Comparison of ENCODE assay signal across 9 cellular contexts in genomic region chr1:198598796-198599321, GRCh38. TPM values are rescaled to one million over a fixed set of nuclear protein-coding genes. Genes with fewer than 3 reads are reported as not detected.
DNase-seq lines count a peak whose midpoint lies in the region; ATAC-seq and TF ChIP-seq lines count a peak whose summit lies in the region.
"Had no signal": no experiment of that assay in that cellular context is flagged by ENCODE, and none has a peak within 500 bp of the region (broad histone marks: within the 10 kb centered on the region; RNA-seq: fewer than 3 reads in every experiment).

No MANE protein-coding gene starts in this region.

- CTCF ChIA-PET in T-cell (lab: Charles Lee) = interaction anchor here (0.5 to 1.0 kb wide), 3 partner anchors 75 to 733 kb away, joined by 3 to 4 read pairs (median 3); no protein-coding TSS in a partner anchor

- H3K4me1 ChIP-seq in BLaER1 = peaks cover 49% of the 10 kb centered on the region

- no peak overlapping the region for H3K4me3 ChIP-seq in BLaER1

- H3K36me3 Mint-ChIP-seq in T-cell = peaks cover 6% of the 10 kb centered on the region

- H3K4me3 Mint-ChIP-seq in T-cell = peak overlapping the region; percentile 21 to 57 (median 48)

- peak overlapping the region; percentile 42; the same call in 1 of the 2 replicates for H3K9ac ChIP-seq in BLaER1

- peak overlapping the region; percentile 80 for H3K27ac ChIP-seq in BLaER1

- ATAC-seq in GM19035 (IDR thresholded peaks at IDR 0.05; ENCODE audit: unreplicated experiment) = peak; percentile 76
- peak; percentile 68 for ATAC-seq in HG03097 (IDR thresholded peaks at IDR 0.05; ENCODE audit: low FRiP score, unreplicated experiment)
- ATAC-seq in T-cell (replicated peaks in 1 of 4) = peak; percentile 40 to 68 (median 52)
- no peak for ATAC-seq in SK-N-SH treated with all-trans-retinoic acid at 6 μM for 48 hours

- peaks cover 85 to 91% (median 88%) of the 10 kb centered on the region in 3 donors for H3K4me1 Mint-ChIP-seq in T-cell

- peaks cover 0 to 12% (median 0%) of the 10 kb centered on the region in 3 donors for H3K9me3 Mint-ChIP-seq in T-cell

- no peaks in the 10 kb centered on the region for H3K27me3 Mint-ChIP-seq in T-cell

- DNase-seq in T-cell (no peak), pons (ENCODE audit: low spot score) (no peak), mesenteric fat pad (ENCODE audit: low spot score) (no peak), UCSD-AML1 (lab: John Stamatoyannopoulos, UW; ENCODE audit: unreplicated experiment) (no peak)

- no peaks in the 10 kb centered on the region for H3K27me3 ChIP-seq in BLaER1

- no peaks in the 10 kb centered on the region for H3K36me3 ChIP-seq in BLaER1

- H3K9me3 ChIP-seq in BLaER1 = peaks cover 8% of the 10 kb centered on the region; the same call in 1 of the 2 replicates

- H3K27ac Mint-ChIP-seq in T-cell = peak overlapping the region; percentile 95 to 98

- no peaks in the 10 kb centered on the region for H4K20me1 ChIP-seq in BLaER1

- POLR2A ChIA-PET in T-cell (lab: Charles Lee) = interaction anchor here in 1 of 2 donors (0.5 to 0.6 kb wide), 2 partner anchors 200 to 1939 kb away, joined by 3 read pairs; no protein-coding TSS in a partner anchor

- peak overlapping the region; percentile 71 for H3K4me2 ChIP-seq in BLaER1

TF ChIP-seq in SK-N-SH treated with all-trans-retinoic acid at 6 μM for 48 hours, 23 proteins besides CTCF, POLR2A, EP300 and RAD21:
- TF ChIP-seq GLIS3 (CRISPR knock-in tag; IDR thresholded peaks at IDR 0.05) = no peak
- no peak for TF ChIP-seq ZFP3 (CRISPR knock-in tag; IDR thresholded peaks at IDR 0.05)
- TF ChIP-seq ISL1 (CRISPR knock-in tag; IDR thresholded peaks at IDR 0.05) = no peak
- no peak for TF ChIP-seq PPARA (CRISPR knock-in tag; IDR thresholded peaks at IDR 0.05; ENCODE audit: borderline replicate concordance)
- TF ChIP-seq CSDC2 (CRISPR knock-in tag; IDR thresholded peaks at IDR 0.05) = no peak

RNA-seq across cellular contexts. Expression of gene PTPRC, which starts 40.0 kb away (rescaled TPM):
- 100 to 1,000 TPM; 674 to 984 (median 781) TPM for total RNA-seq in T-cell
- total RNA-seq in mesenteric fat pad = 65.8 TPM
- total RNA-seq: G401 had no signal

RNA-seq across cellular contexts. Expression of gene ATP6V1G3, which starts 58.4 kb away (rescaled TPM):
- total RNA-seq in T-cell (not detected), mesenteric fat pad (not detected)
- total RNA-seq: G401 had no signal

Comparison
In these comparisons a context has a peak if more than half of its experiments do, and no peak if none do; other contexts are left out.
1. RNA of gene PTPRC, which starts 40.0 kb away (total RNA-seq): 674 to 984 TPM in T-cell; 65.8 TPM in mesenteric fat pad (single experiment); every median in the first group is over 10 times any median in the second.